17 cellular contexts compared by ENCODE assay signal in the genomic region with DNA sequence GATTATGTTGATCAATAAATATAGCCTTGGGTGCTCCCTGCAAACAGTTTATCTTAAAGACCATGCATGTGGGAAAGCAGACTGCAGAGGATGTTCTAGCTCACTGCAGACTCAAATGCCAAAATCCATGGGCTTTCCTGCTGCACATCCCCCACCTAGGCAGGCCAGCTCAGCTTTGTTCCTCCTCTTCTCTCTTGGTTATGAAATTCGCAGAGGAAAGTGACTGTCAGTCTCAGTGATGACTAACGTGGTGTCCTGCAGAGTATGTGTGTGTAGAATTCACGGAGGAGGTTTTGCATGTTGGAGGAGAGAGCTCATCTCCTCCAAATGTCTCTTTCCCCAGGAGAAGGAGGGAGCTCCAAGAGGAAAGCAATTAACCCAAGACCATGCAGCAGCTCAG. TPM values are rescaled to one million over a fixed set of nuclear protein-coding genes. Genes with fewer than 3 reads are reported as not detected.
DNase-seq lines count a peak whose midpoint lies in the region; ATAC-seq and TF ChIP-seq lines count a peak whose summit lies in the region.
"Had no signal": no experiment of that assay in that cellular context is flagged by ENCODE, and none has a peak within 500 bp of the region (broad histone marks: within the 10 kb centered on the region; RNA-seq: fewer than 3 reads in every experiment).

No MANE protein-coding gene starts in this region.

- H3K4me1 Mint-ChIP-seq in HFFc6 (ENCODE audit: low read depth), result peaks cover 7% of the 10 kb centered on the region
- no peaks in the 10 kb centered on the region for H3K4me1 Mint-ChIP-seq in activated T-cell treated with anti-CD3 and anti-CD28 coated beads, Interleukin-2, amount 50 U/mL, for 72 hours (ENCODE audit: low read depth)
- H3K4me1 Mint-ChIP-seq: activated CD4-positive, alpha-beta memory T cell treated with anti-CD3 and anti-CD28 coated beads, Interleukin-2, amount 10 ng/mL, durations not matched to agents 7 days and 5 days; activated T-helper 17 cell treated with anti-CD3 and anti-CD28 coated beads, Interleukin-2, amount 50 U/mL, for 72 hours; immature natural killer cell had no signal

- no peaks in the 10 kb centered on the region for H3K9me3 ChIP-seq in RWPE2 (ENCODE audit: severe bottlenecking)
- H3K9me3 ChIP-seq: mucosa of descending colon, ovary, testis had no signal

- H3K9me3 Mint-ChIP-seq in HFFc6, result no peaks in the 10 kb centered on the region
- H3K9me3 Mint-ChIP-seq in activated T-cell treated with anti-CD3 and anti-CD28 coated beads, Interleukin-2, amount 50 U/mL, for 72 hours, result peaks cover 0 to 3% of the 10 kb centered on the region in 2 donors
- H3K9me3 Mint-ChIP-seq: activated CD4-positive, alpha-beta memory T cell treated with anti-CD3 and anti-CD28 coated beads, Interleukin-2, amount 10 ng/mL, durations not matched to agents 7 days and 5 days; activated T-helper 17 cell treated with anti-CD3 and anti-CD28 coated beads, Interleukin-2, amount 50 U/mL, for 72 hours had no signal

- no peak overlapping the region for H3K4me3 Mint-ChIP-seq in HFFc6
- H3K4me3 Mint-ChIP-seq in activated T-cell treated with anti-CD3 and anti-CD28 coated beads, Interleukin-2, amount 50 U/mL, for 72 hours, result no peak overlapping the region
- H3K4me3 Mint-ChIP-seq: activated CD4-positive, alpha-beta memory T cell treated with anti-CD3 and anti-CD28 coated beads, Interleukin-2, amount 10 ng/mL, durations not matched to agents 7 days and 5 days; activated T-helper 17 cell treated with anti-CD3 and anti-CD28 coated beads, Interleukin-2, amount 50 U/mL, for 72 hours; B cell; immature natural killer cell had no signal

- DNase-seq in AG10803 (ENCODE audit: low read depth) (peak; percentile 27), HFFc6 (peak; percentile 3), RWPE2 (ENCODE audit: low spot score) (no peak), glomerular visceral epithelial cell (ENCODE audit: extremely low spot score) (peak; percentile 40), T-helper 1 cell (no peak), substantia nigra (lab: John Stamatoyannopoulos, UW) (no peak), SHP77 (lab: John Stamatoyannopoulos, UW) (no peak)
- DNase-seq in activated T-cell treated with anti-CD3 and anti-CD28 coated beads, Interleukin-2, amount 50 U/mL, for 72 hours, result no peak
- DNase-seq: activated CD4-positive, alpha-beta memory T cell treated with anti-CD3 and anti-CD28 coated beads, Interleukin-2, amount 10 ng/mL, durations not matched to agents 7 days and 5 days; immature natural killer cell; mucosa of descending colon; ovary; testis had no signal

- TF ChIP-seq CTCF in AG10803 (conservative IDR thresholded peaks at IDR 0.05; ENCODE audit: low read length) (no peak), HFFc6 (IDR thresholded peaks at IDR 0.05) (no peak), RWPE2 (IDR thresholded peaks at IDR 0.05; ENCODE audit: poor library complexity, severe bottlenecking) (no peak)

- peaks cover 6% of the 10 kb centered on the region for H3K27me3 Mint-ChIP-seq in HFFc6 (ENCODE audit: insufficient read depth)
- peaks cover 40% of the 10 kb centered on the region for H3K27me3 Mint-ChIP-seq in activated T-cell treated with anti-CD3 and anti-CD28 coated beads, Interleukin-2, amount 50 U/mL, for 72 hours (ENCODE audit: low read depth)

- H3K4me3 ChIP-seq in AG10803 (ENCODE audit: low read length) (no peak overlapping the region), RWPE2 (ENCODE audit: severe bottlenecking) (no peak overlapping the region)
- H3K4me3 ChIP-seq: GM12878, mucosa of descending colon, ovary, testis had no signal

- ATAC-seq in RWPE2 (ENCODE audit: low read depth), result peak; percentile 61
- no peak for ATAC-seq in activated T-cell treated with anti-CD3 and anti-CD28 coated beads, Interleukin-2, amount 50 U/mL, for 72 hours (replicated peaks in 1 of 2)
- ATAC-seq: activated T-helper 17 cell treated with anti-CD3 and anti-CD28 coated beads, Interleukin-2, amount 50 U/mL, for 72 hours; GM12878; mucosa of descending colon had no signal

- H3K36me3 ChIP-seq in RWPE2 (ENCODE audit: low read depth), result no peaks in the 10 kb centered on the region
- H3K36me3 ChIP-seq: ovary had no signal

- H3K27me3 ChIP-seq in RWPE2 (ENCODE audit: insufficient read depth, poor library complexity, severe bottlenecking), result no peaks in the 10 kb centered on the region
- H3K27me3 ChIP-seq: ovary, testis had no signal

- no peak overlapping the region for H3K27ac Mint-ChIP-seq in HFFc6
- no peak overlapping the region for H3K27ac Mint-ChIP-seq in activated T-cell treated with anti-CD3 and anti-CD28 coated beads, Interleukin-2, amount 50 U/mL, for 72 hours
- H3K27ac Mint-ChIP-seq: activated CD4-positive, alpha-beta memory T cell treated with anti-CD3 and anti-CD28 coated beads, Interleukin-2, amount 10 ng/mL, durations not matched to agents 7 days and 5 days; activated T-helper 17 cell treated with anti-CD3 and anti-CD28 coated beads, Interleukin-2, amount 50 U/mL, for 72 hours; B cell; immature natural killer cell had no signal

- H3K36me3 Mint-ChIP-seq in HFFc6 (ENCODE audit: low read depth), result no peaks in the 10 kb centered on the region
- H3K36me3 Mint-ChIP-seq in activated T-cell treated with anti-CD3 and anti-CD28 coated beads, Interleukin-2, amount 50 U/mL, for 72 hours (ENCODE audit: insufficient read depth in 2 of 2), result no peaks in the 10 kb centered on the region
- H3K36me3 Mint-ChIP-seq: immature natural killer cell had no signal

- no peaks in the 10 kb centered on the region for H3K4me1 ChIP-seq in RWPE2 (ENCODE audit: insufficient read depth, poor library complexity, severe bottlenecking)
- H3K4me1 ChIP-seq: testis had no signal

- H3K27ac ChIP-seq in RWPE2 (ENCODE audit: poor library complexity, severe bottlenecking), result no peak overlapping the region
- no peak overlapping the region for H3K27ac ChIP-seq in substantia nigra (ENCODE audit: low read depth, low read length, poor library complexity, severe bottlenecking)
- H3K27ac ChIP-seq: ovary, testis had no signal

RNA-seq across cellular contexts. Expression of a gene that starts 21.5 kb away (rescaled TPM):
- 1 to 10 TPM in 4 of 6 experiments, under 1 TPM in 2; 0.83 to 2.1 (median 1.3) TPM for total RNA-seq in HFFc6 (2021; fragmentation: NEBNext Ultra II Directional; extraction: Animal tissue kit (Norgen Biotek cat#: 25700))
- total RNA-seq in activated T-cell treated with anti-CD3 and anti-CD28 coated beads, Interleukin-2, amount 50 U/mL, for 72 hours, result not detected
- total RNA-seq: activated CD4-positive, alpha-beta memory T cell treated with anti-CD3 and anti-CD28 coated beads, Interleukin-2, amount 10 ng/mL, durations not matched to agents 7 days and 5 days; activated T-helper 17 cell treated with anti-CD3 and anti-CD28 coated beads, Interleukin-2, amount 50 U/mL, for 72 hours; GM12878 had no signal

RNA-seq across cellular contexts. Expression of a gene that starts 40.8 kb away (rescaled TPM):
- not detected for total RNA-seq in HFFc6 (2021; fragmentation: NEBNext Ultra II Directional; extraction: Animal tissue kit (Norgen Biotek cat#: 25700))
- not detected for total RNA-seq in activated T-cell treated with anti-CD3 and anti-CD28 coated beads, Interleukin-2, amount 50 U/mL, for 72 hours
- total RNA-seq: activated CD4-positive, alpha-beta memory T cell treated with anti-CD3 and anti-CD28 coated beads, Interleukin-2, amount 10 ng/mL, durations not matched to agents 7 days and 5 days; activated T-helper 17 cell treated with anti-CD3 and anti-CD28 coated beads, Interleukin-2, amount 50 U/mL, for 72 hours; B cell; mucosa of descending colon; NCI-H460; ovary; testis had no signal

Comparison
In these comparisons a context has a peak if more than half of its experiments do, and no peak if none do; other contexts are left out.
1. DNase-seq: peak in AG10803 (single experiment), HFFc6 (single experiment) and glomerular visceral epithelial cell (single experiment); none in RWPE2 (single experiment), activated T-cell treated with anti-CD3 and anti-CD28 coated beads, Interleukin-2, amount 50 U/mL, for 72 hours (0 of 2), T-helper 1 cell (0 of 5), substantia nigra (0 of 49) and SHP77 (0 of 2).